Comparison of ENCODE assay signal across 10 cellular contexts in the genomic region with DNA sequence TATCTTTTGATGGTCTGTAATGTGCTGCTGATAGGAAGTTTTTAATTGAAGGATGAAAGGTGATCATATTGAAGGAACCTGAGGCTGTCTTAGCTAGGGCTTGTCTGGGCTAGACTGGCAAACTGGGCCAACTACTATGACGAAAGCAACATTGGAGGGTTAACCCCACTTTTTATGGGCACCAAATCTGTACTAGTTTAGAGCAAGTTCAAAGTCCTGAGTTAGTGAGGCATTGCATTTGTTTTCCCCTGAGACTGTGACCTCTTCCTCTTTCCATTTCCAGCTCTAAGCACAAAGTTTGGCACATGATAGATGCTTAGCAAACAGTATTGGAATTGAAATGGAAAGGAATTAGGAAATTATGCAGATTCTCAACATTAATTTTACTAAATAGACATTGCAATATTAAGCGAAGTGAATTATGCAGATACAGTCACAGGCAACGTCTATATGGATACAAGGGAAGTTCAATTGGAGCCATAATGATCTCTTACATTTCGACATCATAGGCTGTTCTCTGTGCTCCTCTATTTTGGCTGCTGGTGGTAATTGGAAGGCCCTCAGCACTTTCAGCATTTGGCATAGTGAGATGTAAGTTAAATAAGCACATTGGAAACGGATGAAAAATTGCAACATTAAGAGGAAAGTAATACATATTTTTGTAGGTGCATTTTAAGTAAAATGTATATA.
DNase-seq lines count a peak whose midpoint lies in the region; ATAC-seq, FAIRE-seq and TF ChIP-seq lines count a peak whose summit lies in the region.
"Had no signal": no experiment of that assay in that cellular context is flagged by ENCODE, and none has a peak within 500 bp of the region (broad histone marks: within the 10 kb centered on the region; RNA-seq: fewer than 3 reads in every experiment).

No MANE protein-coding gene starts in this region.

- TF ChIP-seq CTCF in nephron progenitor cell (IDR thresholded peaks at IDR 0.05), result no peak
- TF ChIP-seq CTCF in GM13977 (IDR thresholded peaks at IDR 0.05; ENCODE audit: extremely low read depth, insufficient read depth, missing control alignments), result no peak

- peaks cover under 1% of the 10 kb centered on the region for H3K9me3 Mint-ChIP-seq in nephron progenitor cell
- H3K9me3 Mint-ChIP-seq: stimulated activated naive CD8-positive, alpha-beta T cell treated with anti-CD3 and anti-CD28 coated beads, Interleukin-15, Interleukin-2, amounts not matched to agents 100 ng/mL and 50 ng/mL, for 24 hours had no signal

- H3K27ac Mint-ChIP-seq in nephron progenitor cell, result no peak overlapping the region
- H3K27ac Mint-ChIP-seq: stimulated activated naive CD8-positive, alpha-beta T cell treated with anti-CD3 and anti-CD28 coated beads, Interleukin-15, Interleukin-2, amounts not matched to agents 100 ng/mL and 50 ng/mL, for 24 hours had no signal

- in situ Hi-C loops in GM13977 (cut with MboI; ENCODE audit: low pct_unique_long_range_greater_than_20kb, low sequenced_read_pairs, unreplicated experiment), result no loop called here

- no peaks in the 10 kb centered on the region for H3K27me3 Mint-ChIP-seq in nephron progenitor cell (ENCODE audit: low read depth, poor library complexity)
- H3K27me3 Mint-ChIP-seq: stimulated activated naive CD8-positive, alpha-beta T cell treated with anti-CD3 and anti-CD28 coated beads, Interleukin-15, Interleukin-2, amounts not matched to agents 100 ng/mL and 50 ng/mL, for 24 hours had no signal

- FAIRE-seq in GM18507 (lab: Jason Lieb, UNC), result peak; percentile 90

- ATAC-seq in HG02610 (IDR thresholded peaks at IDR 0.05; ENCODE audit: unreplicated experiment), result peak; percentile 75

- H3K4me1 Mint-ChIP-seq in nephron progenitor cell, result peaks cover 5% of the 10 kb centered on the region

- DNase-seq in GM18507 (ENCODE audit: extremely low spot score, insufficient read length, low read depth), result no peak
- peak; percentile 26 for DNase-seq in NCI-H526 treated with DMSO at 0.1 percent for 48 hours (lab: John Stamatoyannopoulos, UW)
- DNase-seq in left kidney (ENCODE audit: low read depth, low spot score), result peak; percentile 17
- no peak for DNase-seq in nephron progenitor cell
- no peak for DNase-seq in NCI-H128 (lab: John Stamatoyannopoulos, UW; ENCODE audit: unreplicated experiment)
- DNase-seq in NCI-H2107 (lab: John Stamatoyannopoulos, UW), result no peak
- DNase-seq in GM13977 (ENCODE audit: low spot score), result no peak
- DNase-seq: DMS79 had no signal

- H3K4me3 Mint-ChIP-seq in nephron progenitor cell, result no peak overlapping the region
- H3K4me3 Mint-ChIP-seq: stimulated activated naive CD8-positive, alpha-beta T cell treated with anti-CD3 and anti-CD28 coated beads, Interleukin-15, Interleukin-2, amounts not matched to agents 100 ng/mL and 50 ng/mL, for 24 hours had no signal

- H3K36me3 Mint-ChIP-seq in nephron progenitor cell (ENCODE audit: low read depth), result no peaks in the 10 kb centered on the region

Comparison
In these comparisons a context has a peak if more than half of its experiments do, and no peak if none do; other contexts are left out.
1. DNase-seq: peak in NCI-H526 treated with DMSO at 0.1 percent for 48 hours (single experiment) and left kidney (single experiment); none in GM18507 (single experiment), nephron progenitor cell (single experiment), NCI-H128 (single experiment), NCI-H2107 (single experiment) and GM13977 (single experiment).